1 cellular context compared by ENCODE assay signal in genomic region chr2:216829533-216829932, GRCh38.
TF ChIP-seq lines count a peak whose summit lies in the region.

No MANE protein-coding gene starts in this region.

TF ChIP-seq in Ishikawa, 13 proteins besides CTCF, POLR2A, EP300 and RAD21 (continued from another document):
- TF ChIP-seq REST (IDR thresholded peaks at IDR 0.05; ENCODE audit: low read depth): no peak
